14 cellular contexts compared by ENCODE assay signal in genomic region chr21:38815060-38815405, GRCh38.
DNase-seq lines count a peak whose midpoint lies in the region; TF ChIP-seq lines count a peak whose summit lies in the region.
"Had no signal": no experiment of that assay in that cellular context is flagged by ENCODE, and none has a peak within 500 bp of the region (broad histone marks: within the 10 kb centered on the region; RNA-seq: fewer than 3 reads in every experiment).

No MANE protein-coding gene starts in this region.

- no peak overlapping the region for H3K9ac ChIP-seq in HUES48 (ENCODE audit: low read depth, low read length)
- H3K9ac ChIP-seq in mucosa of rectum (ENCODE audit: low read depth in 1 of 2, low read length in 2 of 2): peak overlapping the region in 1 of 2 donors; percentile 26

- H3K36me3 ChIP-seq in HUES48 (ENCODE audit: control insufficient read depth, insufficient read depth, low read length) (peaks cover 89% of the 10 kb centered on the region), mucosa of rectum (ENCODE audit: control insufficient read depth in 2 of 2, insufficient read depth in 2 of 2, low read length in 2 of 2) (peaks cover 62 to 84% of the 10 kb centered on the region in 2 donors)

- no peaks in the 10 kb centered on the region for H3K27me3 ChIP-seq in HUES48 (ENCODE audit: control insufficient read depth, insufficient read depth, low read length)
- no peaks in the 10 kb centered on the region for H3K27me3 ChIP-seq in mucosa of rectum (ENCODE audit: control insufficient read depth in 2 of 2, insufficient read depth in 2 of 2, low read length in 2 of 2)

- TF ChIP-seq CTCF in astrocyte of the spinal cord (IDR thresholded peaks at IDR 0.05; ENCODE audit: low read depth, low read length): no peak

- H3K4me3 ChIP-seq in HUES48 (ENCODE audit: low read depth, low read length) (no peak overlapping the region), astrocyte of the spinal cord (ENCODE audit: low read depth, low read length) (no peak overlapping the region), mucosa of rectum (ENCODE audit: low read length in 2 of 2) (no peak overlapping the region)
- H3K4me3 ChIP-seq: HAP-1, PC-9 had no signal

- in situ Hi-C loops in astrocyte of the spinal cord (cut with HindIII; ENCODE audit: low sequenced_read_pairs): loop anchor here (25.0 kb wide), 1 partner anchor 122 kb away; no protein-coding TSS in a partner anchor

- DNase-seq in CMK (ENCODE audit: low read depth): peak; percentile 51
- DNase-seq in astrocyte of the spinal cord (ENCODE audit: low read depth, low spot score): peak; percentile 69
- no peak for DNase-seq in activated gamma-delta T cell treated with Interleukin-2 at 50 U/mL for 16 hours
- no peak for DNase-seq in germinal center (ENCODE audit: low spot score)
- no peak for DNase-seq in HK-2 (ENCODE audit: unreplicated experiment)
- DNase-seq in D341Med (ENCODE audit: low spot score): no peak
- DNase-seq: cortex of kidney, GF-D8, NCI-H446 treated with DMSO at 0.1 percent for 48 hours, T-helper 9 cell had no signal

- H3K4me1 ChIP-seq in HUES48 (ENCODE audit: control insufficient read depth, insufficient read depth, low read length) (peaks cover 43% of the 10 kb centered on the region), mucosa of rectum (ENCODE audit: control insufficient read depth in 2 of 2, insufficient read depth in 2 of 2, low read length in 2 of 2) (peaks cover 48 to 77% of the 10 kb centered on the region in 2 donors)

- no peaks in the 10 kb centered on the region; the same call in 1 of the 2 replicates for H3K9me3 ChIP-seq in HUES48 (ENCODE audit: control insufficient read depth, insufficient read depth, low read length)
- H3K9me3 ChIP-seq in mucosa of rectum (ENCODE audit: control insufficient read depth in 2 of 2, low read length in 2 of 2): no peaks in the 10 kb centered on the region
- H3K9me3 ChIP-seq: HAP-1 had no signal

- H3K27ac ChIP-seq in HUES48 (ENCODE audit: low read depth, low read length) (peak overlapping the region; percentile 79), mucosa of rectum (ENCODE audit: low read depth in 2 of 2, low read length in 2 of 2) (peak overlapping the region; percentile 46 to 79)
- H3K27ac ChIP-seq: PC-9 had no signal

Comparison
In these comparisons a context has a peak if more than half of its experiments do, and no peak if none do; other contexts are left out.
1. DNase-seq: peak in CMK (single experiment) and astrocyte of the spinal cord (single experiment); none in activated gamma-delta T cell treated with Interleukin-2 at 50 U/mL for 16 hours (single experiment), germinal center (single experiment), HK-2 (single experiment) and D341Med (single experiment).